In genomic region chr15:52496776-52497470, GRCh38 we compare ENCODE assay signal across 9 cellular contexts. TPM values are rescaled to one million over a fixed set of nuclear protein-coding genes. Genes with fewer than 3 reads are reported as not detected.
DNase-seq lines count a peak whose midpoint lies in the region; ATAC-seq, FAIRE-seq and TF ChIP-seq lines count a peak whose summit lies in the region.
"Had no signal": no experiment of that assay in that cellular context is flagged by ENCODE, and none has a peak within 500 bp of the region (broad histone marks: within the 10 kb centered on the region; RNA-seq: fewer than 3 reads in every experiment).

No MANE protein-coding gene starts in this region.

- 87% methylated on average over 6 of the region's 6 CpGs for WGBS in right cardiac atrium

- in situ Hi-C loops in astrocyte of the spinal cord (cut with HindIII; ENCODE audit: low sequenced_read_pairs): no loop called here

- H3K27ac ChIP-seq in right cardiac atrium (ENCODE audit: low read length): no peak overlapping the region

- TF ChIP-seq CTCF in astrocyte of the spinal cord (IDR thresholded peaks at IDR 0.05; ENCODE audit: low read depth, low read length): no peak

- no peak for DNase-seq in GM12891 (ENCODE audit: insufficient read length, low spot score)
- DNase-seq in NCI-H226: peak; percentile 64
- DNase-seq in astrocyte of the spinal cord (ENCODE audit: low read depth, low spot score): peak; percentile 58
- peak; percentile 6 to 44 (median 24) for DNase-seq in stimulated activated CD4-positive, alpha-beta T cell treated with anti-CD3 and anti-CD28 coated beads, Interleukin-1b, Interleukin-23, amount 100 ng/mL, for 24 hours (ENCODE audit: low read depth in 4 of 4, low spot score in 1 of 4)
- no peak for DNase-seq in right cardiac atrium
- no peak for DNase-seq in effector CD8-positive, alpha-beta T cell (lab: John Stamatoyannopoulos, UW)
- no peak for DNase-seq in NCI-H146 treated with DMSO at 0.1 percent for 48 hours (lab: John Stamatoyannopoulos, UW; ENCODE audit: unreplicated experiment)
- DNase-seq in pons (ENCODE audit: low spot score): no peak
- DNase-seq: NCI-H1436 treated with DMSO at 0.1 percent for 48 hours had no signal

- H3K4me3 ChIP-seq in astrocyte of the spinal cord (ENCODE audit: low read depth, low read length): no peak overlapping the region
- no peak overlapping the region for H3K4me3 ChIP-seq in right cardiac atrium (ENCODE audit: low read length)

- no peak for ATAC-seq in right cardiac atrium

- TF ChIP-seq POLR2A in GM12891 (IDR thresholded peaks at IDR 0.05; ENCODE audit: low read depth, low read length): no peak

- peaks cover 4% of the 10 kb centered on the region for H3K4me1 ChIP-seq in right cardiac atrium (ENCODE audit: control insufficient read depth, insufficient read depth, low read length)

- H3K27me3 ChIP-seq in right cardiac atrium (ENCODE audit: control insufficient read depth, insufficient read depth): no peaks in the 10 kb centered on the region

- peak; percentile 20 for FAIRE-seq in GM12891 (lab: Jason Lieb, UNC)

- intact Hi-C loops in right cardiac atrium (cut with DNase I): no loop called here

- no peaks in the 10 kb centered on the region for H3K9me3 ChIP-seq in right cardiac atrium (ENCODE audit: control insufficient read depth, low read length)

TF ChIP-seq in GM12891, 5 proteins besides CTCF, POLR2A, EP300 and RAD21:
- TF ChIP-seq POLR2AphosphoS5 (IDR thresholded peaks at IDR 0.05; ENCODE audit: low read depth, low read length): no peak
- no peak for TF ChIP-seq TAF1 (IDR thresholded peaks at IDR 0.05; ENCODE audit: low read depth, low read length)
- no peak for TF ChIP-seq POU2F2 (IDR thresholded peaks at IDR 0.05; ENCODE audit: low read depth, low read length)
- TF ChIP-seq SPI1 (IDR thresholded peaks at IDR 0.05; ENCODE audit: low read depth, low read length): no peak

RNA-seq across cellular contexts. Expression of gene MYO5A, which starts 31.8 kb away (rescaled TPM):
- 6.3 TPM for polyA plus RNA-seq in GM12891 (2012; ENCODE audit: low read depth, missing spikeins)
- total RNA-seq in right cardiac atrium: 10 to 100 TPM in 3 of 4 donors, 1 to 10 TPM in 1; 9.9 to 17.7 (median 11.3) TPM
- 4.1 TPM for polyA plus RNA-seq in right cardiac atrium

Comparison
In these comparisons a context has a peak if more than half of its experiments do, and no peak if none do; other contexts are left out.
1. DNase-seq: peak in NCI-H226 (single experiment), astrocyte of the spinal cord (single experiment) and stimulated activated CD4-positive, alpha-beta T cell treated with anti-CD3 and anti-CD28 coated beads, Interleukin-1b, Interleukin-23, amount 100 ng/mL, for 24 hours (4 of 4); none in GM12891 (single experiment), right cardiac atrium (0 of 3), effector CD8-positive, alpha-beta T cell (single experiment), NCI-H146 treated with DMSO at 0.1 percent for 48 hours (single experiment) and pons (single experiment).